In genomic region chr20:2519115-2519815, GRCh38 we compare ENCODE assay signal across 28 cellular contexts. TPM values are rescaled to one million over a fixed set of nuclear protein-coding genes. Genes with fewer than 3 reads are reported as not detected.
DNase-seq lines count a peak whose midpoint lies in the region; ATAC-seq and TF ChIP-seq lines count a peak whose summit lies in the region.
"Had no signal": no experiment of that assay in that cellular context is flagged by ENCODE, and none has a peak within 500 bp of the region (broad histone marks: within the 10 kb centered on the region; RNA-seq: fewer than 3 reads in every experiment).

No MANE protein-coding gene starts in this region.

- ATAC-seq in activated T-cell treated with anti-CD3 and anti-CD28 coated beads, Interleukin-2, amount 50 U/mL, for 72 hours (replicated peaks in 1 of 2): peak; percentile 64 to 78
- no peak for ATAC-seq in naive thymus-derived CD8-positive, alpha-beta T cell

- H3F3A ChIP-seq in MM.1S (ENCODE audit: insufficient read depth, low read length): no peaks in the 10 kb centered on the region

- no peaks in the 10 kb centered on the region for H3K9me3 Mint-ChIP-seq in activated T-cell treated with anti-CD3 and anti-CD28 coated beads, Interleukin-2, amount 50 U/mL, for 72 hours
- H3K9me3 Mint-ChIP-seq in activated T-cell treated with anti-CD3 and anti-CD28 coated beads, Interleukin-2, amount 50 U/mL, for 24 hours: no peaks in the 10 kb centered on the region
- H3K9me3 Mint-ChIP-seq in osteocyte (ENCODE audit: unreplicated experiment): no peaks in the 10 kb centered on the region
- H3K9me3 Mint-ChIP-seq in naive thymus-derived CD8-positive, alpha-beta T cell: no peaks in the 10 kb centered on the region
- H3K9me3 Mint-ChIP-seq: T-helper 1 cell treated with Interleukin-12 subunit alpha and Interleukin-12 subunit beta and Interleukin-4 antibody, amounts not matched to agents 30 μg/mL and 1 μg/mL, for 36 hours had no signal

- H3K9ac ChIP-seq in SK-N-MC (ENCODE audit: insufficient read length): no peak overlapping the region
- no peak overlapping the region for H3K9ac ChIP-seq in MM.1S (ENCODE audit: low read length)
- H3K9ac ChIP-seq: BLaER1 treated with 17β-estradiol and CSF1 and Interleukin-3, amounts not matched to agents 10 nM and 100 nM had no signal

- peaks cover 7% of the 10 kb centered on the region for H3K27me3 Mint-ChIP-seq in activated T-cell treated with anti-CD3 and anti-CD28 coated beads, Interleukin-2, amount 50 U/mL, for 72 hours (ENCODE audit: low read depth)
- H3K27me3 Mint-ChIP-seq in activated T-cell treated with anti-CD3 and anti-CD28 coated beads, Interleukin-2, amount 50 U/mL, for 24 hours: peaks cover 3% of the 10 kb centered on the region
- H3K27me3 Mint-ChIP-seq in osteocyte (ENCODE audit: unreplicated experiment): no peaks in the 10 kb centered on the region
- H3K27me3 Mint-ChIP-seq in naive thymus-derived CD8-positive, alpha-beta T cell: peaks cover 0 to 2% (median 0%) of the 10 kb centered on the region in 5 donors

- DNase-seq in activated T-cell treated with anti-CD3 and anti-CD28 coated beads, Interleukin-2, amount 50 U/mL, for 72 hours: no peak
- no peak for DNase-seq in activated T-cell treated with anti-CD3 and anti-CD28 coated beads, Interleukin-2, amount 50 U/mL, for 24 hours
- DNase-seq in SK-N-MC (ENCODE audit: low read depth, low spot score): no peak
- peak; percentile 68 for DNase-seq in fibroblast of gingiva (ENCODE audit: low read depth)
- DNase-seq in osteocyte (ENCODE audit: extremely low spot score, unreplicated experiment): no peak
- DNase-seq in naive thymus-derived CD8-positive, alpha-beta T cell: no peak
- DNase-seq in NCI-H2029 (lab: John Stamatoyannopoulos, UW): no peak
- DNase-seq in MM.1S: no peak
- DNase-seq: activated CD4-positive, alpha-beta T cell treated with anti-CD3 and anti-CD28 coated beads, Interleukin-2, amount 50 U/mL, for 4 hours; activated gamma-delta T cell; amygdala; Caco-2; kidney glomerular epithelial cell; mammary epithelial cell; NCI-H1092 treated with DMSO at 0.1 percent for 48 hours; NCI-H2107; NCI-H510A; NK-92 treated with Interleukin-12 subunit alpha and Interleukin-12 subunit beta, amount 100 ng/mL, for 24 hours; SHP77 treated with DMSO at 0.1 percent for 48 hours; stimulated activated CD4-positive, alpha-beta T cell treated with anti-CD3 and anti-CD28 coated beads, Interleukin-12 subunit alpha, Interleukin-12 subunit beta, amount 100 ng/mL, for 4 hours; trophoblast cell had no signal

- no peaks in the 10 kb centered on the region for H3K79me2 ChIP-seq in MM.1S (ENCODE audit: low read length)

- H2AFZ ChIP-seq in MM.1S (ENCODE audit: low read length): no peak overlapping the region

- POLR2A ChIA-PET in naive thymus-derived CD8-positive, alpha-beta T cell (lab: Charles Lee): no interaction called here

- H3K27me3 ChIP-seq in MM.1S (replicated peaks; ENCODE audit: insufficient read depth, low read length): no peaks in the 10 kb centered on the region
- H3K27me3 ChIP-seq: BLaER1 treated with 17β-estradiol and CSF1 and Interleukin-3, amounts not matched to agents 10 nM and 100 nM had no signal

- no peak overlapping the region for H3K27ac Mint-ChIP-seq in activated T-cell treated with anti-CD3 and anti-CD28 coated beads, Interleukin-2, amount 50 U/mL, for 72 hours
- no peak overlapping the region for H3K27ac Mint-ChIP-seq in activated T-cell treated with anti-CD3 and anti-CD28 coated beads, Interleukin-2, amount 50 U/mL, for 24 hours
- H3K27ac Mint-ChIP-seq in osteocyte (ENCODE audit: unreplicated experiment): peak overlapping the region; percentile 48
- H3K27ac Mint-ChIP-seq in naive thymus-derived CD8-positive, alpha-beta T cell: peak overlapping the region in 1 of 10 donors; percentile 79
- H3K27ac Mint-ChIP-seq: T-helper 1 cell treated with Interleukin-12 subunit alpha and Interleukin-12 subunit beta and Interleukin-4 antibody, amounts not matched to agents 30 μg/mL and 1 μg/mL, for 36 hours had no signal

- H3K36me3 Mint-ChIP-seq in activated T-cell treated with anti-CD3 and anti-CD28 coated beads, Interleukin-2, amount 50 U/mL, for 72 hours (ENCODE audit: insufficient read depth in 2 of 2): no peaks in the 10 kb centered on the region
- no peaks in the 10 kb centered on the region for H3K36me3 Mint-ChIP-seq in activated T-cell treated with anti-CD3 and anti-CD28 coated beads, Interleukin-2, amount 50 U/mL, for 24 hours (ENCODE audit: low read depth)
- no peaks in the 10 kb centered on the region for H3K36me3 Mint-ChIP-seq in osteocyte (ENCODE audit: unreplicated experiment)
- no peaks in the 10 kb centered on the region for H3K36me3 Mint-ChIP-seq in naive thymus-derived CD8-positive, alpha-beta T cell

- H3K4me3 ChIP-seq in SK-N-MC (no peak overlapping the region), MM.1S (ENCODE audit: low read length) (no peak overlapping the region)
- H3K4me3 ChIP-seq: BLaER1 treated with 17β-estradiol and CSF1 and Interleukin-3, amounts not matched to agents 10 nM and 100 nM had no signal

- H3K9me3 ChIP-seq in SK-N-MC (ENCODE audit: low read depth, low read length) (no peaks in the 10 kb centered on the region), MM.1S (replicated peaks; ENCODE audit: insufficient read depth, low read length) (no peaks in the 10 kb centered on the region)
- H3K9me3 ChIP-seq: BLaER1 treated with 17β-estradiol and CSF1 and Interleukin-3, amounts not matched to agents 10 nM and 100 nM; Caco-2 had no signal

- TF ChIP-seq CTCF in osteocyte (IDR thresholded peaks at IDR 0.05) (no peak), MM.1S (IDR thresholded peaks at IDR 0.05; ENCODE audit: low read length) (no peak)

- H3K36me3 ChIP-seq in SK-N-MC (ENCODE audit: insufficient read depth, low read length) (no peaks in the 10 kb centered on the region), MM.1S (replicated peaks; ENCODE audit: insufficient read depth, low read length) (no peaks in the 10 kb centered on the region)
- H3K36me3 ChIP-seq: BLaER1 treated with 17β-estradiol and CSF1 and Interleukin-3, amounts not matched to agents 10 nM and 100 nM had no signal

- no peaks in the 10 kb centered on the region for H3K9me2 ChIP-seq in MM.1S (replicated peaks; ENCODE audit: insufficient read depth, low read length)

- H3K4me1 Mint-ChIP-seq in activated T-cell treated with anti-CD3 and anti-CD28 coated beads, Interleukin-2, amount 50 U/mL, for 72 hours (ENCODE audit: low read depth): peaks cover 26% of the 10 kb centered on the region
- peaks cover 17% of the 10 kb centered on the region for H3K4me1 Mint-ChIP-seq in activated T-cell treated with anti-CD3 and anti-CD28 coated beads, Interleukin-2, amount 50 U/mL, for 24 hours (ENCODE audit: low read depth)
- H3K4me1 Mint-ChIP-seq in osteocyte (ENCODE audit: unreplicated experiment): peaks cover 17% of the 10 kb centered on the region
- H3K4me1 Mint-ChIP-seq in naive thymus-derived CD8-positive, alpha-beta T cell: peaks cover 3 to 11% (median 8%) of the 10 kb centered on the region in 4 donors

- H3K4me3 Mint-ChIP-seq in activated T-cell treated with anti-CD3 and anti-CD28 coated beads, Interleukin-2, amount 50 U/mL, for 72 hours: no peak overlapping the region
- no peak overlapping the region for H3K4me3 Mint-ChIP-seq in activated T-cell treated with anti-CD3 and anti-CD28 coated beads, Interleukin-2, amount 50 U/mL, for 24 hours
- H3K4me3 Mint-ChIP-seq in osteocyte (ENCODE audit: unreplicated experiment): no peak overlapping the region
- no peak overlapping the region for H3K4me3 Mint-ChIP-seq in naive thymus-derived CD8-positive, alpha-beta T cell
- H3K4me3 Mint-ChIP-seq: T-helper 1 cell treated with Interleukin-12 subunit alpha and Interleukin-12 subunit beta and Interleukin-4 antibody, amounts not matched to agents 30 μg/mL and 1 μg/mL, for 36 hours had no signal

- H3K4me1 ChIP-seq in MM.1S (ENCODE audit: low read length): no peaks in the 10 kb centered on the region
- H3K4me1 ChIP-seq: Caco-2 had no signal

- H4K20me1 ChIP-seq in MM.1S (ENCODE audit: insufficient read depth, low read length): no peaks in the 10 kb centered on the region
- H4K20me1 ChIP-seq: BLaER1 treated with 17β-estradiol and CSF1 and Interleukin-3, amounts not matched to agents 10 nM and 100 nM had no signal

- H3K4me2 ChIP-seq in MM.1S (ENCODE audit: low read depth, low read length): no peak overlapping the region

- H3K27ac ChIP-seq in SK-N-MC: peak overlapping the region; percentile 5; the same call in 1 of the 2 replicates
- no peak overlapping the region for H3K27ac ChIP-seq in MM.1S (ENCODE audit: low read length)
- H3K27ac ChIP-seq: BLaER1 treated with 17β-estradiol and CSF1 and Interleukin-3, amounts not matched to agents 10 nM and 100 nM; VCaP had no signal

RNA-seq across cellular contexts. Expression of gene ZNF343, which starts 10.6 kb away (rescaled TPM):
- total RNA-seq in activated T-cell treated with anti-CD3 and anti-CD28 coated beads, Interleukin-2, amount 50 U/mL, for 72 hours: 10 to 100 TPM; 12.4 to 16.4 TPM
- total RNA-seq in osteocyte: 10.1 and 11.4 TPM in 2 replicates
- 10 to 100 TPM; 13.3 to 14.2 TPM for total RNA-seq in naive thymus-derived CD8-positive, alpha-beta T cell
- polyA plus RNA-seq in naive thymus-derived CD8-positive, alpha-beta T cell: 1 to 10 TPM; 1.7 to 5.0 (median 3.2) TPM

RNA-seq across cellular contexts. Expression of gene TMC2, which starts 17.1 kb away (rescaled TPM):
- not detected for total RNA-seq in activated T-cell treated with anti-CD3 and anti-CD28 coated beads, Interleukin-2, amount 50 U/mL, for 72 hours
- total RNA-seq in osteocyte: not detected in 2 replicates
- total RNA-seq in naive thymus-derived CD8-positive, alpha-beta T cell: not detected
- polyA plus RNA-seq in naive thymus-derived CD8-positive, alpha-beta T cell: not detected
- total RNA-seq: Caco-2, cardiac septum, dermis microvascular lymphatic vessel endothelial cell, glomerular endothelial cell, mammary epithelial cell, renal cortical epithelial cell had no signal
- polyA plus RNA-seq: mammary epithelial cell had no signal

RNA-seq across cellular contexts. Expression of gene SNRPB, which starts 48.7 kb away (rescaled TPM):
- 100 to 1,000 TPM; 286 to 329 TPM for total RNA-seq in activated T-cell treated with anti-CD3 and anti-CD28 coated beads, Interleukin-2, amount 50 U/mL, for 72 hours
- 111 and 112 TPM in 2 replicates for total RNA-seq in osteocyte
- total RNA-seq in naive thymus-derived CD8-positive, alpha-beta T cell: 10 to 100 TPM; 99.0 to 99.1 TPM
- polyA plus RNA-seq in naive thymus-derived CD8-positive, alpha-beta T cell: 100 to 1,000 TPM; 218 to 245 (median 240) TPM

Comparison
In these comparisons a context has a peak if more than half of its experiments do, and no peak if none do; other contexts are left out.
1. ATAC-seq: peak in activated T-cell treated with anti-CD3 and anti-CD28 coated beads, Interleukin-2, amount 50 U/mL, for 72 hours (2 of 2); none in naive thymus-derived CD8-positive, alpha-beta T cell (0 of 2).